ENCODE assay signal across 1 cellular context in genomic region chr9:128321343-128321742, GRCh38.
TF ChIP-seq lines count a peak whose summit lies in the region.

No MANE protein-coding gene starts in this region.

TF ChIP-seq in endothelial cell of umbilical vein, 7 proteins besides CTCF, POLR2A, EP300 and RAD21:
- TF ChIP-seq MYC (IDR thresholded peaks at IDR 0.05; ENCODE audit: low read depth, low read length) (no peak), GATA2 (IDR thresholded peaks at IDR 0.05; ENCODE audit: insufficient read depth, insufficient read length, low read depth, low read length) (no peak), POLR2AphosphoS5 (IDR thresholded peaks at IDR 0.05; ENCODE audit: insufficient read depth, low read depth, low read length) (no peak), FOS (IDR thresholded peaks at IDR 0.05; ENCODE audit: borderline replicate concordance, insufficient read depth, low read length) (no peak), JUN (IDR thresholded peaks at IDR 0.05; ENCODE audit: borderline replicate concordance, insufficient read depth, insufficient read length, low read depth) (no peak), EZH2 (IDR thresholded peaks at IDR 0.05; ENCODE audit: borderline replicate concordance, low read depth, low read length, severe bottlenecking) (no peak)
- TF ChIP-seq, protein P1, sequence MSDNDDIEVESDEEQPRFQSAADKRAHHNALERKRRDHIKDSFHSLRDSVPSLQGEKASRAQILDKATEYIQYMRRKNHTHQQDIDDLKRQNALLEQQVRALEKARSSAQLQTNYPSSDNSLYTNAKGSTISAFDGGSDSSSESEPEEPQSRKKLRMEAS (IDR thresholded peaks at IDR 0.05; ENCODE audit: insufficient read depth, insufficient read length): no peak
